In genomic region chr11:119339581-119340334, GRCh38 we compare ENCODE assay signal across 8 cellular contexts. TPM values are rescaled to one million over a fixed set of nuclear protein-coding genes. Genes with fewer than 3 reads are reported as not detected.
A peak's percentile ranks its signal among the peaks of the same experiment; 100 is the strongest.
DNase-seq lines count a peak whose midpoint lies in the region; ATAC-seq and TF ChIP-seq lines count a peak whose summit lies in the region.

No MANE protein-coding gene starts in this region.

- peak; percentile 24 for ATAC-seq in effector memory CD8-positive, alpha-beta T cell (replicated peaks)
- no peak for ATAC-seq in HG02938 (IDR thresholded peaks at IDR 0.05; ENCODE audit: unreplicated experiment)

- peaks cover 35% of the 10 kb centered on the region for H3K27me3 Mint-ChIP-seq in T-helper 2 cell treated with Interferon-gamma antibody and Interleukin-4, amounts not matched to agents 5 μg/mL and 100 μg/mL, for 36 hours (ENCODE audit: low read depth)
- peaks cover 42 to 60% of the 10 kb centered on the region in 2 donors for H3K27me3 Mint-ChIP-seq in effector memory CD8-positive, alpha-beta T cell

- peaks cover 30% of the 10 kb centered on the region for H3K4me1 Mint-ChIP-seq in T-helper 2 cell treated with Interferon-gamma antibody and Interleukin-4, amounts not matched to agents 5 μg/mL and 100 μg/mL, for 36 hours (ENCODE audit: low read depth)
- H3K4me1 Mint-ChIP-seq in effector memory CD8-positive, alpha-beta T cell (ENCODE audit: low read depth in 2 of 2) = peaks cover 23 to 39% of the 10 kb centered on the region in 2 donors

- peak overlapping the region; percentile 89 for H3K27ac ChIP-seq in suprapubic skin

- H3K4me3 Mint-ChIP-seq in T-helper 2 cell treated with Interferon-gamma antibody and Interleukin-4, amounts not matched to agents 5 μg/mL and 100 μg/mL, for 36 hours = peak overlapping the region; percentile 50
- H3K4me3 Mint-ChIP-seq in effector memory CD8-positive, alpha-beta T cell = peak overlapping the region; percentile 62 to 72

- WGBS in suprapubic skin = 70% methylated on average over 2 of the region's 88 CpGs

- peaks cover 14% of the 10 kb centered on the region for H3K27me3 ChIP-seq in suprapubic skin

- no peaks in the 10 kb centered on the region for H3K9me3 Mint-ChIP-seq in T-helper 2 cell treated with Interferon-gamma antibody and Interleukin-4, amounts not matched to agents 5 μg/mL and 100 μg/mL, for 36 hours
- H3K9me3 Mint-ChIP-seq in effector memory CD8-positive, alpha-beta T cell = no peaks in the 10 kb centered on the region

- peaks cover 56% of the 10 kb centered on the region for H3K4me1 ChIP-seq in suprapubic skin

- DNase-seq in activated effector memory CD4-positive, alpha-beta T cell treated with anti-CD3 and anti-CD28 coated beads, Interleukin-2, amount 50 U/mL, for 16 hours = peak; percentile 82
- no peak for DNase-seq in activated effector memory CD4-positive, alpha-beta T cell treated with Interleukin-2 at 50 U/mL for 16 hours
- DNase-seq in T-helper 2 cell treated with Interferon-gamma antibody and Interleukin-4, amounts not matched to agents 5 μg/mL and 100 μg/mL, for 36 hours (ENCODE audit: low spot score) = peak; percentile 41
- DNase-seq in effector memory CD8-positive, alpha-beta T cell = no peak
- peak; percentile 76 to 85 for DNase-seq in lung microvascular endothelial cell (ENCODE audit: low read depth in 2 of 2)
- DNase-seq in suprapubic skin (ENCODE audit: low spot score in 2 of 2) = no peak
- no peak for DNase-seq in DMS79 treated with DMSO at 0.1 percent for 48 hours (lab: John Stamatoyannopoulos, UW)

- H3K4me3 ChIP-seq in suprapubic skin = peak overlapping the region; percentile 66

- TF ChIP-seq EP300 in suprapubic skin (IDR thresholded peaks at IDR 0.05) = no peak

- H3K27ac Mint-ChIP-seq in T-helper 2 cell treated with Interferon-gamma antibody and Interleukin-4, amounts not matched to agents 5 μg/mL and 100 μg/mL, for 36 hours = no peak overlapping the region
- H3K27ac Mint-ChIP-seq in effector memory CD8-positive, alpha-beta T cell = no peak overlapping the region

- peak; percentile 58 to 86 for TF ChIP-seq CTCF in suprapubic skin (IDR thresholded peaks at IDR 0.05)

- no peak for TF ChIP-seq POLR2A in suprapubic skin (IDR thresholded peaks at IDR 0.05)

- peaks cover 8% of the 10 kb centered on the region for H3K36me3 ChIP-seq in suprapubic skin

- H3K36me3 Mint-ChIP-seq in T-helper 2 cell treated with Interferon-gamma antibody and Interleukin-4, amounts not matched to agents 5 μg/mL and 100 μg/mL, for 36 hours (ENCODE audit: low read depth) = peaks cover 16% of the 10 kb centered on the region
- H3K36me3 Mint-ChIP-seq in effector memory CD8-positive, alpha-beta T cell (ENCODE audit: insufficient read depth) = peaks cover 8% of the 10 kb centered on the region

- no peaks in the 10 kb centered on the region for H3K9me3 ChIP-seq in suprapubic skin

RNA-seq across cellular contexts. Expression of gene C1QTNF5, which starts 0.9 kb away (rescaled TPM):
- total RNA-seq in lung microvascular endothelial cell (65.6 and 93.1 TPM in 2 replicates), suprapubic skin (1 to 10 TPM; 3.7 to 9.8 (median 4.9) TPM)

RNA-seq across cellular contexts. Expression of gene RNF26, which starts 5.4 kb away (rescaled TPM):
- 2.6 and 2.8 TPM in 2 replicates for total RNA-seq in lung microvascular endothelial cell
- total RNA-seq in suprapubic skin = 10 to 100 TPM; 13.3 to 21.4 (median 15.4) TPM

RNA-seq across cellular contexts. Expression of gene MFRP, which starts 6.7 kb away (rescaled TPM):
- under 0.01 TPM in 1 of 2 replicates, not detected in the other for total RNA-seq in lung microvascular endothelial cell
- total RNA-seq in suprapubic skin = under 1 TPM in 1 of 4 donors, not detected in 3; 0.11 TPM

RNA-seq across cellular contexts. Expression of gene MCAM, which starts 22.8 kb away (rescaled TPM):
- total RNA-seq in lung microvascular endothelial cell (48.4 and 268 TPM in 2 replicates), suprapubic skin (100 to 1,000 TPM; 104 to 163 (median 124) TPM)

RNA-seq across cellular contexts. Expression of gene USP2, which starts 41.7 kb away (rescaled TPM):
- 0.20 and 0.22 TPM in 2 replicates for total RNA-seq in lung microvascular endothelial cell
- 10 to 100 TPM in 3 of 4 donors, 1 to 10 TPM in 1; 5.9 to 25.4 (median 15.2) TPM for total RNA-seq in suprapubic skin

Comparison
In these comparisons a context has a peak if more than half of its experiments do, and no peak if none do; other contexts are left out.
1. DNase-seq: peak in activated effector memory CD4-positive, alpha-beta T cell treated with anti-CD3 and anti-CD28 coated beads, Interleukin-2, amount 50 U/mL, for 16 hours (single experiment), T-helper 2 cell treated with Interferon-gamma antibody and Interleukin-4, amounts not matched to agents 5 μg/mL and 100 μg/mL, for 36 hours (single experiment) and lung microvascular endothelial cell (2 of 2); none in activated effector memory CD4-positive, alpha-beta T cell treated with Interleukin-2 at 50 U/mL for 16 hours (single experiment), effector memory CD8-positive, alpha-beta T cell (0 of 3), suprapubic skin (0 of 2) and DMS79 treated with DMSO at 0.1 percent for 48 hours (single experiment).